17 cellular contexts compared by ENCODE assay signal in the genomic region with DNA sequence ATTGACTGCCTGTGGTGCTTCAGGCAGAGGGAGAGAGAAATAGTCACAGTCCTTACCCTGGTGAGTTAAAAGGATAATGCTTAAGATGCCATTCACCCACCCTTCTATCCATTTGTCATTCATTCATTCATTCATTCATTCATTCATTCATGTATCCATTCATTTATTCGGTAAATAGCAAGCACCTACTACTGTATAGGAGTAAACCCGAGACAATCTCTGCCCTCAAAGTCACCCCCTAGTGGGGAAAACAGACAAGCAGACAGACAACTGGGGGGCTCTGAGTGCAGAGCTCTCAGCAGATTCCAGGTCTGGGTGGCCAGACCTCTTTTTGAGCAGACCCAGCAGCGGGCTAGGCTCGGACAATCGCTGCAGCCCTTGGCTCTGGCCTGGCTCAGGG. TPM values are rescaled to one million over a fixed set of nuclear protein-coding genes. Genes with fewer than 3 reads are reported as not detected.
"Had no signal": no experiment of that assay in that cellular context is flagged by ENCODE, and none has a peak within 500 bp of the region (broad histone marks: within the 10 kb centered on the region; RNA-seq: fewer than 3 reads in every experiment).

No MANE protein-coding gene starts in this region.

- H3K36me3 ChIP-seq: cardiac muscle cell, sigmoid colon had no signal

- ATAC-seq: activated CD8-positive, alpha-beta memory T cell treated with anti-CD3 and anti-CD28 coated beads, Interleukin-2, amount 10 ng/mL, durations not matched to agents 7 days and 5 days; left cardiac atrium; naive thymus-derived CD8-positive, alpha-beta T cell; stimulated activated memory B cell treated with anti-CD40 and anti-IgM and Interleukin-4, amounts not matched to agents 10 μg/mL and 1 μg/mL and 100 μg/mL, for 72 hours had no signal

- DNase-seq: activated CD4-positive, alpha-beta T cell treated with anti-CD3 and anti-CD28 coated beads, Interleukin-2, amount 50 U/mL, for 48 hours; activated CD8-positive, alpha-beta memory T cell treated with anti-CD3 and anti-CD28 coated beads, Interleukin-2, amount 10 ng/mL, durations not matched to agents 7 days and 5 days; dermis blood vessel endothelial cell; effector memory CD4-positive, alpha-beta T cell; left cardiac atrium; mesendoderm; naive thymus-derived CD8-positive, alpha-beta T cell; sigmoid colon; stimulated activated CD4-positive, alpha-beta T cell treated with anti-CD3 and anti-CD28 coated beads, Interleukin-4, amount 100 ng/mL, for 4 hours; T1000; testis had no signal

- FAIRE-seq: islet of Langerhans had no signal

- H3K27me3 ChIP-seq: cardiac muscle cell, testis had no signal

- H3K4me3 ChIP-seq: cardiac muscle cell, sigmoid colon, testis had no signal

- H3K9me3 ChIP-seq: sigmoid colon, testis had no signal

- H3K27ac ChIP-seq: cardiac muscle cell, sigmoid colon, testis had no signal

RNA-seq across cellular contexts. Expression of a gene that starts 14.1 kb away (rescaled TPM):
- total RNA-seq: activated CD8-positive, alpha-beta memory T cell treated with anti-CD3 and anti-CD28 coated beads, Interleukin-2, amount 10 ng/mL, durations not matched to agents 7 days and 5 days; cardiac muscle cell; dermis blood vessel endothelial cell; fibroblast of villous mesenchyme; left cardiac atrium; lower leg skin; mucosa of gallbladder; naive thymus-derived CD8-positive, alpha-beta T cell; sigmoid colon had no signal
- polyA plus RNA-seq: cardiac muscle cell; naive thymus-derived CD8-positive, alpha-beta T cell had no signal
